ENCODE assay signal across 18 cellular contexts in genomic region chr11:89181111-89181510, GRCh38. TPM values are rescaled to one million over a fixed set of nuclear protein-coding genes. Genes with fewer than 3 reads are reported as not detected.
"Had no signal": no experiment of that assay in that cellular context is flagged by ENCODE, and none has a peak within 500 bp of the region (broad histone marks: within the 10 kb centered on the region; RNA-seq: fewer than 3 reads in every experiment).

No MANE protein-coding gene starts in this region.

- H3K9me3 Mint-ChIP-seq: activated naive CD8-positive, alpha-beta T cell treated with anti-CD3 and anti-CD28 coated beads, Interleukin-2, amount 50 U/mL, for 24 hours; dendritic cell treated with granulocyte-macrophage colony-stimulating factor and Interleukin-4, amounts not matched to agents 40 ng/mL and 50 ng/mL, for 4 days; naive thymus-derived CD4-positive, alpha-beta T cell had no signal

- H3K4me3 Mint-ChIP-seq: activated naive CD8-positive, alpha-beta T cell treated with anti-CD3 and anti-CD28 coated beads, Interleukin-2, amount 50 U/mL, for 24 hours; dendritic cell treated with granulocyte-macrophage colony-stimulating factor and Interleukin-4, amounts not matched to agents 40 ng/mL and 50 ng/mL, for 4 days had no signal

- H3K27me3 ChIP-seq: body of pancreas, neutrophil, thyroid gland, uterus had no signal

- H3K4me3 ChIP-seq: body of pancreas, lung, thyroid gland, uterus had no signal

- H3K27me3 Mint-ChIP-seq: activated naive CD8-positive, alpha-beta T cell treated with anti-CD3 and anti-CD28 coated beads, Interleukin-2, amount 50 U/mL, for 24 hours; dendritic cell treated with granulocyte-macrophage colony-stimulating factor and Interleukin-4, amounts not matched to agents 40 ng/mL and 50 ng/mL, for 4 days; naive thymus-derived CD4-positive, alpha-beta T cell had no signal

- H3K9me3 ChIP-seq: body of pancreas, neutrophil, thyroid gland, uterus had no signal

- H3K4me1 ChIP-seq: body of pancreas, thyroid gland, uterus had no signal

- ATAC-seq: activated naive CD8-positive, alpha-beta T cell treated with anti-CD3 and anti-CD28 coated beads, Interleukin-2, amount 50 U/mL, for 24 hours; body of pancreas; left colon; naive thymus-derived CD4-positive, alpha-beta T cell; right cardiac atrium had no signal

- H3K27ac ChIP-seq: body of pancreas, neutrophil, thyroid gland, uterus had no signal

- H3K4me1 Mint-ChIP-seq: activated naive CD8-positive, alpha-beta T cell treated with anti-CD3 and anti-CD28 coated beads, Interleukin-2, amount 50 U/mL, for 24 hours had no signal

- DNase-seq: activated CD4-positive, alpha-beta T cell treated with anti-CD3 and anti-CD28 coated beads for 4 hours; activated naive CD4-positive, alpha-beta T cell treated with Interleukin-2 at 50 U/mL for 16 hours; activated naive CD8-positive, alpha-beta T cell treated with anti-CD3 and anti-CD28 coated beads, Interleukin-2, amount 50 U/mL, for 24 hours; body of pancreas; erythroblast; foreskin fibroblast; left colon; naive thymus-derived CD4-positive, alpha-beta T cell; right cardiac atrium; small intestine; T-helper 9 cell; uterus had no signal

- H3K36me3 Mint-ChIP-seq: naive thymus-derived CD4-positive, alpha-beta T cell had no signal

- H3K27ac Mint-ChIP-seq: activated naive CD8-positive, alpha-beta T cell treated with anti-CD3 and anti-CD28 coated beads, Interleukin-2, amount 50 U/mL, for 24 hours; dendritic cell treated with granulocyte-macrophage colony-stimulating factor and Interleukin-4, amounts not matched to agents 40 ng/mL and 50 ng/mL, for 4 days; naive thymus-derived CD4-positive, alpha-beta T cell had no signal

- H3K36me3 ChIP-seq: neutrophil, thyroid gland, uterus had no signal

RNA-seq across cellular contexts. Expression of gene TYR, which starts 3.4 kb away (rescaled TPM):
- total RNA-seq: body of pancreas; left colon; lung; mononuclear cell; naive thymus-derived CD4-positive, alpha-beta T cell; posterior vena cava; right cardiac atrium; thyroid gland; uterus had no signal
